In genomic region chr6:84500726-84501125, GRCh38 we compare ENCODE assay signal across 21 cellular contexts.
DNase-seq lines count a peak whose midpoint lies in the region; TF ChIP-seq lines count a peak whose summit lies in the region.
"Had no signal": no experiment of that assay in that cellular context is flagged by ENCODE, and none has a peak within 500 bp of the region (broad histone marks: within the 10 kb centered on the region; RNA-seq: fewer than 3 reads in every experiment).

No MANE protein-coding gene starts in this region.

- H3K9me3 ChIP-seq in HEK293 (ENCODE audit: control insufficient read depth, insufficient read depth, low read depth, low read length) (no peaks in the 10 kb centered on the region; the same call in 1 of the 2 replicates), esophagus muscularis mucosa (no peaks in the 10 kb centered on the region)
- H3K9me3 ChIP-seq: A549, BE2C had no signal

- CTCF ChIA-PET in HEK293 (lab: Yijun Ruan, JAX) = interaction anchor here (0.6 to 1.1 kb wide), 3 partner anchors 8 to 466 kb away, joined by 3 to 5 read pairs (median 3); no protein-coding TSS in a partner anchor

- POLR2A ChIA-PET in HEK293 (lab: Yijun Ruan, JAX) = no interaction called here

- intact Hi-C loops in esophagus muscularis mucosa (cut with DNase I) = no loop called here

- H3K4me1 ChIP-seq in HEK293 (ENCODE audit: control insufficient read depth, insufficient read depth, low read length) (no peaks in the 10 kb centered on the region), esophagus muscularis mucosa (no peaks in the 10 kb centered on the region)
- H3K4me1 ChIP-seq: A549; BE2C; BLaER1 treated with 17β-estradiol and CSF1 and Interleukin-3, amounts not matched to agents 10 nM and 100 nM had no signal

- H3K27ac ChIP-seq in HEK293 (ENCODE audit: extremely low read depth, low read depth, low read length) (no peak overlapping the region), esophagus muscularis mucosa (replicated peaks in 1 of 4) (no peak overlapping the region)
- H3K27ac ChIP-seq: A549; BLaER1 treated with 17β-estradiol and CSF1 and Interleukin-3, amounts not matched to agents 10 nM and 100 nM had no signal

- 59% methylated on average over 3 of the region's 3 CpGs for WGBS in esophagus muscularis mucosa

- TF ChIP-seq CTCF in HEK293 (tag by site-specific recombination; IDR thresholded peaks at IDR 0.05) (no peak), choroid plexus epithelial cell (conservative IDR thresholded peaks at IDR 0.05; ENCODE audit: low read depth, low read length) (no peak), esophagus muscularis mucosa (IDR thresholded peaks at IDR 0.05) (no peak)

- H3K36me3 ChIP-seq in HEK293 (ENCODE audit: control insufficient read depth in 2 of 2, insufficient read depth in 1 of 2, low read length in 2 of 2) = no peaks in the 10 kb centered on the region
- H3K36me3 ChIP-seq in esophagus muscularis mucosa = no peaks in the 10 kb centered on the region
- H3K36me3 ChIP-seq: BE2C; BLaER1 treated with 17β-estradiol and CSF1 and Interleukin-3, amounts not matched to agents 10 nM and 100 nM had no signal

- DNase-seq in choroid plexus epithelial cell (ENCODE audit: low read depth) = peak; percentile 61
- peak; percentile 62 for DNase-seq in fibroblast of the conjunctiva (ENCODE audit: low read depth)
- no peak for DNase-seq in stimulated activated CD8-positive, alpha-beta memory T cell treated with anti-CD3 and anti-CD28 coated beads, Interleukin-4, amount 100 ng/mL, for 48 hours
- no peak for DNase-seq in esophagus muscularis mucosa (ENCODE audit: extremely low spot score)
- DNase-seq in DMS153 (lab: John Stamatoyannopoulos, UW) = no peak
- DNase-seq: 8988T; ACHN; AML-193; BE2C; CD4-positive, alpha-beta T cell; CD8-positive, alpha-beta memory T cell; DMS79; EL; GDM1; H9; HFFc6 had no signal

- H3K27me3 ChIP-seq in esophagus muscularis mucosa = no peaks in the 10 kb centered on the region
- H3K27me3 ChIP-seq: BE2C; BLaER1 treated with 17β-estradiol and CSF1 and Interleukin-3, amounts not matched to agents 10 nM and 100 nM had no signal

- H3K4me3 ChIP-seq in HEK293 (ENCODE audit: low read depth, low read length) (no peak overlapping the region), choroid plexus epithelial cell (ENCODE audit: low read depth, low read length) (no peak overlapping the region), esophagus muscularis mucosa (no peak overlapping the region)
- H3K4me3 ChIP-seq: A549; BLaER1 treated with 17β-estradiol and CSF1 and Interleukin-3, amounts not matched to agents 10 nM and 100 nM; GM12878; GM23338 had no signal

- TF ChIP-seq EP300 in esophagus muscularis mucosa (IDR thresholded peaks at IDR 0.05) = no peak

- no peak for TF ChIP-seq POLR2A in esophagus muscularis mucosa (IDR thresholded peaks at IDR 0.05; ENCODE audit: low read depth)

TF ChIP-seq in HEK293, 187 proteins besides CTCF, POLR2A, EP300 and RAD21:
- TF ChIP-seq ZBTB1 (tag by site-specific recombination; IDR thresholded peaks at IDR 0.05) = no peak
- TF ChIP-seq TRIM28 (IDR thresholded peaks at IDR 0.05; ENCODE audit: borderline replicate concordance, low read length) = 0 out of 2 replicates have a peak, but pooled peaks have one; percentile 36

Comparison
In these comparisons a context has a peak if more than half of its experiments do, and no peak if none do; other contexts are left out.
1. DNase-seq: peak in choroid plexus epithelial cell (single experiment) and fibroblast of the conjunctiva (single experiment); none in stimulated activated CD8-positive, alpha-beta memory T cell treated with anti-CD3 and anti-CD28 coated beads, Interleukin-4, amount 100 ng/mL, for 48 hours (single experiment), esophagus muscularis mucosa (single experiment) and DMS153 (single experiment).